In the genomic region with DNA sequence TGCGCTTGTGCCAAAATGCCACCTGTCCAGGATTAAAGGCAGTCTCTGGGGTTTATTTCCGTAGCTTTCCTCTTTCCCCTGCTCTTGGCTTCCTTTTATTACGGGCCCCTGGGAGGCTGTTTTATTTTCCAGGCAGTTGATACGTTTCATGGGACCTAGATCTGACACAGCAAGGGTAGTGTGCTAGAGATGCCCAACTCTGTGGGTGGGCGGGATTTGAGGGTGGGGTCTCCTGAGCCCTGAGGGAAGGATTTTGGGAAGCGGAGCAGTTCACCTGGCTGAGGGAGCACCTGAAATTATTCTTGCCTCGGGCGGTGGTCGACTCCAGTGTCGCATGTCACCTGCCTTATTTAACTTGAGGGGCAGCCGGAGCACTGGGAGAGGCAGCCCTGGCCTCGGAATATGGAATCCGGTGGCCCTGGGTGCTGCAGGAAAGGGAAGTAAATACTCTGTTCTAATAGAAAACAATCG, we compare ENCODE assay signal across 13 cellular contexts. TPM values are rescaled to one million over a fixed set of nuclear protein-coding genes. Genes with fewer than 3 reads are reported as not detected.
DNase-seq lines count a peak whose midpoint lies in the region; ATAC-seq, FAIRE-seq and TF ChIP-seq lines count a peak whose summit lies in the region.
"Had no signal": no experiment of that assay in that cellular context is flagged by ENCODE, and none has a peak within 500 bp of the region (broad histone marks: within the 10 kb centered on the region; RNA-seq: fewer than 3 reads in every experiment).

No MANE protein-coding gene starts in this region.

- no peaks in the 10 kb centered on the region for H3K9me3 ChIP-seq in HEK293 (ENCODE audit: control insufficient read depth, insufficient read depth, low read depth, low read length)
- H3K9me3 ChIP-seq: adrenal gland, colonic mucosa, spleen had no signal

- H3K27ac Mint-ChIP-seq in activated naive CD8-positive, alpha-beta T cell treated with anti-CD3 and anti-CD28 coated beads, Interleukin-2, amount 10 ng/mL, durations not matched to agents 7 days and 5 days = peak overlapping the region; percentile 64
- H3K27ac Mint-ChIP-seq in memory B cell = peak overlapping the region; percentile 50

- H3K4me1 ChIP-seq in HEK293 (ENCODE audit: control insufficient read depth, insufficient read depth, low read length) = peaks cover 3% of the 10 kb centered on the region; the same call in 1 of the 2 replicates
- H3K4me1 ChIP-seq: adrenal gland, colonic mucosa had no signal

- peaks cover 9% of the 10 kb centered on the region for H3K4me1 Mint-ChIP-seq in activated naive CD8-positive, alpha-beta T cell treated with anti-CD3 and anti-CD28 coated beads, Interleukin-2, amount 10 ng/mL, durations not matched to agents 7 days and 5 days
- no peaks in the 10 kb centered on the region for H3K4me1 Mint-ChIP-seq in memory B cell

- POLR2A ChIA-PET in HEK293 (lab: Yijun Ruan, JAX) = no interaction called here
- POLR2A ChIA-PET in activated naive CD8-positive, alpha-beta T cell treated with anti-CD3 and anti-CD28 coated beads, Interleukin-2, amount 10 ng/mL, durations not matched to agents 7 days and 5 days (lab: Charles Lee) = no interaction called here

- H3K9me3 Mint-ChIP-seq in activated naive CD8-positive, alpha-beta T cell treated with anti-CD3 and anti-CD28 coated beads, Interleukin-2, amount 10 ng/mL, durations not matched to agents 7 days and 5 days = no peaks in the 10 kb centered on the region
- H3K9me3 Mint-ChIP-seq in memory B cell = no peaks in the 10 kb centered on the region

- no peaks in the 10 kb centered on the region for H3K36me3 ChIP-seq in HEK293 (ENCODE audit: control insufficient read depth in 2 of 2, insufficient read depth in 1 of 2, low read length in 2 of 2)
- H3K36me3 ChIP-seq: adrenal gland, colonic mucosa, spleen had no signal

- CTCF ChIA-PET in HEK293 (lab: Yijun Ruan, JAX) = interaction anchor here (0.7 to 3.6 kb wide), 5 partner anchors 18 to 687 kb away, joined by 3 to 16 read pairs (median 4); no protein-coding TSS in a partner anchor

- H3K27ac ChIP-seq in HEK293 (ENCODE audit: extremely low read depth, low read depth, low read length) = peak overlapping the region; percentile 72; the same call in 1 of the 2 replicates
- H3K27ac ChIP-seq: adrenal gland, colonic mucosa, spleen had no signal

- H3K4me3 Mint-ChIP-seq in activated naive CD8-positive, alpha-beta T cell treated with anti-CD3 and anti-CD28 coated beads, Interleukin-2, amount 10 ng/mL, durations not matched to agents 7 days and 5 days = peak overlapping the region; percentile 44
- no peak overlapping the region for H3K4me3 Mint-ChIP-seq in memory B cell

- peaks cover 77% of the 10 kb centered on the region for H3K27me3 Mint-ChIP-seq in activated naive CD8-positive, alpha-beta T cell treated with anti-CD3 and anti-CD28 coated beads, Interleukin-2, amount 10 ng/mL, durations not matched to agents 7 days and 5 days
- H3K27me3 Mint-ChIP-seq in memory B cell = peaks cover 27% of the 10 kb centered on the region

- FAIRE-seq in urothelium cell line (lab: Jason Lieb, UNC) = no peak

- ATAC-seq in activated naive CD8-positive, alpha-beta T cell treated with anti-CD3 and anti-CD28 coated beads, Interleukin-2, amount 10 ng/mL, durations not matched to agents 7 days and 5 days (ENCODE audit: low read depth) = no peak
- ATAC-seq in memory B cell (ENCODE audit: low read depth) = no peak

- no peak for TF ChIP-seq CTCF in HEK293 (tag by site-specific recombination; IDR thresholded peaks at IDR 0.05)

- H3K4me3 ChIP-seq in HEK293 (ENCODE audit: low read depth, low read length) = no peak overlapping the region
- H3K4me3 ChIP-seq: adrenal gland, colonic mucosa had no signal

- no peaks in the 10 kb centered on the region for H3K36me3 Mint-ChIP-seq in activated naive CD8-positive, alpha-beta T cell treated with anti-CD3 and anti-CD28 coated beads, Interleukin-2, amount 10 ng/mL, durations not matched to agents 7 days and 5 days
- H3K36me3 Mint-ChIP-seq in memory B cell = peaks cover 1% of the 10 kb centered on the region

- DNase-seq in NCI-H82 (lab: John Stamatoyannopoulos, UW) = peak; percentile 34
- no peak for DNase-seq in NCI-H82 treated with DMSO at 0.1 percent for 48 hours (lab: John Stamatoyannopoulos, UW; ENCODE audit: unreplicated experiment)
- DNase-seq in activated naive CD8-positive, alpha-beta T cell treated with anti-CD3 and anti-CD28 coated beads, Interleukin-2, amount 10 ng/mL, durations not matched to agents 7 days and 5 days = no peak
- no peak for DNase-seq in memory B cell (ENCODE audit: low spot score in 2 of 2)
- no peak for DNase-seq in glomerular visceral epithelial cell (ENCODE audit: extremely low spot score)
- DNase-seq in urothelium cell line (ENCODE audit: low spot score) = no peak
- no peak for DNase-seq in foreskin melanocyte
- DNase-seq: adrenal gland, colonic mucosa, NCI-H2227 treated with DMSO at 0.1 percent for 48 hours, spleen had no signal

TF ChIP-seq in HEK293, 187 proteins besides CTCF, POLR2A, EP300 and RAD21 (continues in another document):
- TF ChIP-seq ZNF24 (tag by site-specific recombination; IDR thresholded peaks at IDR 0.05) (no peak), ZNF274 (IDR thresholded peaks at IDR 0.05; ENCODE audit: low read length) (no peak), ZNF274 (tag by site-specific recombination; IDR thresholded peaks at IDR 0.05; ENCODE audit: borderline replicate concordance) (no peak), GLI2 (tag by site-specific recombination; IDR thresholded peaks at IDR 0.05; ENCODE audit: borderline replicate concordance, low read depth) (no peak), ZNF658 (tag by site-specific recombination; IDR thresholded peaks at IDR 0.05) (no peak), ZNF169 (tag by site-specific recombination; IDR thresholded peaks at IDR 0.05) (no peak), ZNF677 (tag by site-specific recombination; IDR thresholded peaks at IDR 0.05) (no peak), HOXD13 (CRISPR knock-in tag; IDR thresholded peaks at IDR 0.05; ENCODE audit: borderline replicate concordance) (no peak), ZNF768 (tag by site-specific recombination; IDR thresholded peaks at IDR 0.05) (no peak), ZNF473 (tag by site-specific recombination; IDR thresholded peaks at IDR 0.05) (no peak), ZNF670 (tag by site-specific recombination; IDR thresholded peaks at IDR 0.05; ENCODE audit: low read depth) (no peak), ZFP69B (tag by site-specific recombination; IDR thresholded peaks at IDR 0.05) (no peak), ZNF433 (tag by site-specific recombination; IDR thresholded peaks at IDR 0.05; ENCODE audit: low read depth) (no peak), ZNF311 (tag by site-specific recombination; IDR thresholded peaks at IDR 0.05; ENCODE audit: borderline replicate concordance) (no peak), IKZF3 (tag by site-specific recombination; IDR thresholded peaks at IDR 0.05) (no peak)
- TF ChIP-seq, protein P1, sequence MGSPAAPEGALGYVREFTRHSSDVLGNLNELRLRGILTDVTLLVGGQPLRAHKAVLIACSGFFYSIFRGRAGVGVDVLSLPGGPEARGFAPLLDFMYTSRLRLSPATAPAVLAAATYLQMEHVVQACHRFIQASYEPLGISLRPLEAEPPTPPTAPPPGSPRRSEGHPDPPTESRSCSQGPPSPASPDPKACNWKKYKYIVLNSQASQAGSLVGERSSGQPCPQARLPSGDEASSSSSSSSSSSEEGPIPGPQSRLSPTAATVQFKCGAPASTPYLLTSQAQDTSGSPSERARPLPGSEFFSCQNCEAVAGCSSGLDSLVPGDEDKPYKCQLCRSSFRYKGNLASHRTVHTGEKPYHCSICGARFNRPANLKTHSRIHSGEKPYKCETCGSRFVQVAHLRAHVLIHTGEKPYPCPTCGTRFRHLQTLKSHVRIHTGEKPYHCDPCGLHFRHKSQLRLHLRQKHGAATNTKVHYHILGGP (tag by site-specific recombination; IDR thresholded peaks at IDR 0.05) = no peak
- TF ChIP-seq, protein P2, sequence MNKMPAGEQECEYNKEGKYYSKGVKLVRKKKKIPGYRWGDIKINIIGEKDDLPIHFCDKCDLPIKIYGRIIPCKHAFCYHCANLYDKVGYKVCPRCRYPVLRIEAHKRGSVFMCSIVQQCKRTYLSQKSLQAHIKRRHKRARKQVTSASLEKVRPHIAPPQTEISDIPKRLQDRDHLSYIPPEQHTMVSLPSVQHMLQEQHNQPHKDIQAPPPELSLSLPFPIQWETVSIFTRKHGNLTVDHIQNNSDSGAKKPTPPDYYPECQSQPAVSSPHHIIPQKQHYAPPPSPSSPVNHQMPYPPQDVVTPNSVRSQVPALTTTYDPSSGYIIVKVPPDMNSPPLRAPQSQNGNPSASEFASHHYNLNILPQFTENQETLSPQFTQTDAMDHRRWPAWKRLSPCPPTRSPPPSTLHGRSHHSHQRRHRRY (tag by site-specific recombination; IDR thresholded peaks at IDR 0.05) = no peak
- TF ChIP-seq, protein P3, sequence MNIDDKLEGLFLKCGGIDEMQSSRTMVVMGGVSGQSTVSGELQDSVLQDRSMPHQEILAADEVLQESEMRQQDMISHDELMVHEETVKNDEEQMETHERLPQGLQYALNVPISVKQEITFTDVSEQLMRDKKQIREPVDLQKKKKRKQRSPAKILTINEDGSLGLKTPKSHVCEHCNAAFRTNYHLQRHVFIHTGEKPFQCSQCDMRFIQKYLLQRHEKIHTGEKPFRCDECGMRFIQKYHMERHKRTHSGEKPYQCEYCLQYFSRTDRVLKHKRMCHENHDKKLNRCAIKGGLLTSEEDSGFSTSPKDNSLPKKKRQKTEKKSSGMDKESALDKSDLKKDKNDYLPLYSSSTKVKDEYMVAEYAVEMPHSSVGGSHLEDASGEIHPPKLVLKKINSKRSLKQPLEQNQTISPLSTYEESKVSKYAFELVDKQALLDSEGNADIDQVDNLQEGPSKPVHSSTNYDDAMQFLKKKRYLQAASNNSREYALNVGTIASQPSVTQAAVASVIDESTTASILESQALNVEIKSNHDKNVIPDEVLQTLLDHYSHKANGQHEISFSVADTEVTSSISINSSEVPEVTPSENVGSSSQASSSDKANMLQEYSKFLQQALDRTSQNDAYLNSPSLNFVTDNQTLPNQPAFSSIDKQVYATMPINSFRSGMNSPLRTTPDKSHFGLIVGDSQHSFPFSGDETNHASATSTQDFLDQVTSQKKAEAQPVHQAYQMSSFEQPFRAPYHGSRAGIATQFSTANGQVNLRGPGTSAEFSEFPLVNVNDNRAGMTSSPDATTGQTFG (tag by site-specific recombination; IDR thresholded peaks at IDR 0.05; ENCODE audit: borderline replicate concordance) = no peak

RNA-seq across cellular contexts. Expression of a gene that starts 9.6 kb away (rescaled TPM):
- total RNA-seq in activated naive CD8-positive, alpha-beta T cell treated with anti-CD3 and anti-CD28 coated beads, Interleukin-2, amount 10 ng/mL, durations not matched to agents 7 days and 5 days = not detected
- total RNA-seq: adrenal gland; spleen; T-helper 1 cell treated with Interleukin-12 subunit alpha and Interleukin-12 subunit beta and Interleukin-4 antibody, amounts not matched to agents 30 ng/mL and 1 ng/mL, for 36 hours had no signal
